Comparison of ENCODE assay signal across 1 cellular context in genomic region chr16:5070431-5071186, GRCh38.
TF ChIP-seq lines count a peak whose summit lies in the region.

No MANE protein-coding gene starts in this region.

TF ChIP-seq in IMR-90, 13 proteins besides CTCF, POLR2A, EP300 and RAD21:
- no peak for TF ChIP-seq FOS (IDR thresholded peaks at IDR 0.05; ENCODE audit: low read depth, low read length)
- no peak for TF ChIP-seq NFE2L2 (IDR thresholded peaks at IDR 0.05; ENCODE audit: low read depth, low read length)
- TF ChIP-seq USF2 (IDR thresholded peaks at IDR 0.05; ENCODE audit: low read depth, low read length) = no peak
- TF ChIP-seq MAFK (IDR thresholded peaks at IDR 0.05; ENCODE audit: low read depth, low read length) = no peak
- no peak for TF ChIP-seq CHD1 (IDR thresholded peaks at IDR 0.05; ENCODE audit: low read depth, low read length)
